In the genomic region with DNA sequence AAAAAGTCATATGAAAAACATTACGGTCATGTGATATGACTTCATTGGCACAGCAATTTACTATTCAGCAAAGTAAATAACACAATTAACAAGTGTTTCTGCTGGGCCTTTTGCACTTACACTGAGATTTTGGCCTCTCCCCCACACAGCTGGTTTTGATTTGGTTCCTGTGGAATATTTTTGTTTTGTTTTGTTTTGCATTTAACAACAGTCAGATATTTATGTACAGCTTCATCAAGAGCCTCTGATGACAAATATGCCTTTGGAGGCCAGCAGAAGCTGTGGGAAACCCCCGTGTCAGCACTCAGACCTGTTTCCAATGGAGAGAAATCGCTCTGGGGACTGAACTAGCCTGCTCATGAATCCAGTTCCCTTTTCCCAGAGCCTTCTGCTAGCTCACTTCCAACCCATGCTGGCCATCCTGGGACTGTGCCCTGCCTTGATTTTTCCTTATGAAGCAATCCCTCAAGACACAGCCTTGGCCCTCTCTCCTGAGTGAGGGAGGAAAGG, we compare ENCODE assay signal across 1 cellular context.
TF ChIP-seq lines count a peak whose summit lies in the region.

No MANE protein-coding gene starts in this region.

TF ChIP-seq in IMR-90, 13 proteins besides CTCF, POLR2A, EP300 and RAD21 (continued from another document):
- TF ChIP-seq MAFK (IDR thresholded peaks at IDR 0.05; ENCODE audit: low read depth, low read length): no peak
- TF ChIP-seq, protein P1, sequence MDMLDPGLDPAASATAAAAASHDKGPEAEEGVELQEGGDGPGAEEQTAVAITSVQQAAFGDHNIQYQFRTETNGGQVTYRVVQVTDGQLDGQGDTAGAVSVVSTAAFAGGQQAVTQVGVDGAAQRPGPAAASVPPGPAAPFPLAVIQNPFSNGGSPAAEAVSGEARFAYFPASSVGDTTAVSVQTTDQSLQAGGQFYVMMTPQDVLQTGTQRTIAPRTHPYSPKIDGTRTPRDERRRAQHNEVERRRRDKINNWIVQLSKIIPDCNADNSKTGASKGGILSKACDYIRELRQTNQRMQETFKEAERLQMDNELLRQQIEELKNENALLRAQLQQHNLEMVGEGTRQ (IDR thresholded peaks at IDR 0.05; ENCODE audit: low read depth, low read length): no peak
- no peak for TF ChIP-seq SMC3 (IDR thresholded peaks at IDR 0.05; ENCODE audit: low read depth, low read length)
- TF ChIP-seq MAZ (IDR thresholded peaks at IDR 0.05; ENCODE audit: borderline replicate concordance, low read depth, low read length): no peak
- no peak for TF ChIP-seq RCOR1 (IDR thresholded peaks at IDR 0.05; ENCODE audit: insufficient replicate concordance, low read length)
- TF ChIP-seq BHLHE40 (IDR thresholded peaks at IDR 0.05; ENCODE audit: low read depth, low read length): no peak
- no peak for TF ChIP-seq MXI1 (IDR thresholded peaks at IDR 0.05; ENCODE audit: borderline replicate concordance, low read depth, low read length)
- TF ChIP-seq RFX5 (IDR thresholded peaks at IDR 0.05; ENCODE audit: low read depth, low read length): no peak
- no peak for TF ChIP-seq CEBPB (IDR thresholded peaks at IDR 0.05; ENCODE audit: low read depth, low read length)
- TF ChIP-seq CHD1 (IDR thresholded peaks at IDR 0.05; ENCODE audit: low read depth, low read length): no peak
